Comparison of ENCODE assay signal across 8 cellular contexts in genomic region chrX:6988704-6989103, GRCh38.
A peak's percentile ranks its signal among the peaks of the same experiment; 100 is the strongest.
DNase-seq lines count a peak whose midpoint lies in the region; FAIRE-seq and TF ChIP-seq lines count a peak whose summit lies in the region.
"Not testable (repeated sequence)": the region's sequence is repeated elsewhere in the genome, so short reads cannot be mapped to it uniquely, and the experiment has no call there.

No MANE protein-coding gene starts in this region.

- H3K9me3 ChIP-seq in Caco-2; astrocyte (ENCODE audit: insufficient read depth, low read depth, low read length); kidney (ENCODE audit: control insufficient read depth in 1 of 2, low read length in 2 of 2); liver (ENCODE audit: control insufficient read depth in 4 of 4, low read length in 3 of 4); small intestine (ENCODE audit: control insufficient read depth, low read depth): not testable (repeated sequence)

- BruUV-seq in Caco-2 (replicated peaks; lab: Mats Ljungman, UMichigan): not testable (repeated sequence)

- peak overlapping the region; percentile 76 for H3K27ac Mint-ChIP-seq in Caco-2 (ENCODE audit: unreplicated experiment)
- H3K27ac Mint-ChIP-seq in astrocyte (ENCODE audit: unreplicated experiment): not testable (repeated sequence)
- H3K27ac Mint-ChIP-seq in nephron: peak overlapping the region; percentile 78 to 94 (median 91)
- peak overlapping the region; percentile 91 for H3K27ac Mint-ChIP-seq in progenitor cell of endocrine pancreas

- not testable (repeated sequence) for H3K36me3 ChIP-seq in Caco-2 (ENCODE audit: control insufficient read depth, insufficient read depth, low read length); astrocyte (ENCODE audit: insufficient read depth, low read length); kidney (ENCODE audit: control insufficient read depth in 1 of 2, insufficient read depth in 2 of 2, low read length in 2 of 2); liver (ENCODE audit: control insufficient read depth in 4 of 4, insufficient read depth in 3 of 4, low read depth in 1 of 4, low read length in 3 of 4); small intestine (ENCODE audit: control insufficient read depth in 2 of 2, insufficient read depth in 2 of 2, low read length in 2 of 2)

- H3K27me3 ChIP-seq in Caco-2 (replicated peaks; ENCODE audit: control insufficient read depth, insufficient read depth, low read length); astrocyte (ENCODE audit: insufficient read depth, low read length); liver (ENCODE audit: control insufficient read depth in 4 of 4, insufficient read depth in 4 of 4, low read length in 3 of 4); small intestine (ENCODE audit: control insufficient read depth in 2 of 2, insufficient read depth in 2 of 2, low read length in 2 of 2): not testable (repeated sequence)

- H3K4me2 ChIP-seq in astrocyte (ENCODE audit: low read length): not testable (repeated sequence)

- not testable (repeated sequence) for H3K4me3 ChIP-seq in Caco-2 (ENCODE audit: low read depth, low read length); astrocyte (ENCODE audit: insufficient read depth, low read depth, low read length); kidney (ENCODE audit: low read length in 2 of 2); liver (ENCODE audit: low read depth in 1 of 3, low read length in 3 of 3); small intestine (ENCODE audit: low read depth in 1 of 2, low read length in 2 of 2)

- H3K4me1 Mint-ChIP-seq in Caco-2 (ENCODE audit: low read depth, unreplicated experiment); astrocyte (ENCODE audit: low read depth, unreplicated experiment): not testable (repeated sequence)
- H3K4me1 Mint-ChIP-seq in nephron (peaks cover 54% of the 10 kb centered on the region), progenitor cell of endocrine pancreas (ENCODE audit: low read depth) (peaks cover 60% of the 10 kb centered on the region)

- WGBS in liver: 59% methylated on average over 2 of the region's 2 CpGs
- WGBS in small intestine, 3 donors: 13 to 64% (median 44%) methylated on average over 2 of the region's 2 CpGs

- H3K9me3 Mint-ChIP-seq in Caco-2 (ENCODE audit: unreplicated experiment); astrocyte (ENCODE audit: unreplicated experiment); nephron; progenitor cell of endocrine pancreas (ENCODE audit: low read depth): not testable (repeated sequence)

- not testable (repeated sequence) for H2AFZ ChIP-seq in astrocyte (ENCODE audit: low read depth, low read length)

- not testable (repeated sequence) for H3K4me3 Mint-ChIP-seq in Caco-2 (ENCODE audit: unreplicated experiment); astrocyte (ENCODE audit: unreplicated experiment); progenitor cell of endocrine pancreas (ENCODE audit: low read depth)
- H3K4me3 Mint-ChIP-seq in nephron: peak overlapping the region in 1 of 3 experiments; percentile 21

- H4K20me1 ChIP-seq in astrocyte (ENCODE audit: insufficient read depth, low read length): not testable (repeated sequence)

- DNase-seq in Caco-2 (peak; percentile 60 to 77), left kidney (ENCODE audit: low read depth, low spot score) (peak; percentile 1), small intestine (peak; percentile 35)
- DNase-seq in astrocyte (ENCODE audit: low read depth); kidney; progenitor cell of endocrine pancreas (ENCODE audit: low spot score, unreplicated experiment): not testable (repeated sequence)

- POLR2A ChIA-PET in Caco-2 (lab: Charles Lee): not testable (repeated sequence)

- FAIRE-seq in astrocyte (lab: Jason Lieb, UNC) (peak; percentile 76), kidney (lab: Jason Lieb, UNC) (peak; percentile 98), small intestine (lab: Jason Lieb, UNC) (peak; percentile 97)

- intact Hi-C loops in Caco-2 (cut with micrococcal nuclease; ENCODE audit: unreplicated experiment): loop anchor here (1.0 to 5.0 kb wide), 4 partner anchors 33 to 616 kb away; no protein-coding TSS in a partner anchor
- intact Hi-C loops in kidney (cut with DNase I): not testable (repeated sequence)

- H3K9ac ChIP-seq in astrocyte (ENCODE audit: low read length); kidney (ENCODE audit: low read length in 2 of 2); liver (ENCODE audit: low read depth in 1 of 2, low read length in 2 of 2): not testable (repeated sequence)

- H3K79me2 ChIP-seq in astrocyte (ENCODE audit: insufficient read depth, low read length): not testable (repeated sequence)

- not testable (repeated sequence) for H3K27me3 Mint-ChIP-seq in Caco-2 (ENCODE audit: insufficient read depth, unreplicated experiment); astrocyte (ENCODE audit: low read depth, unreplicated experiment); nephron (ENCODE audit: low read depth); progenitor cell of endocrine pancreas

- peak; percentile 22 to 42 for TF ChIP-seq RAD21 in liver (IDR thresholded peaks at IDR 0.05)

- TF ChIP-seq CTCF in Caco-2 (IDR thresholded peaks at IDR 0.05; ENCODE audit: insufficient read depth in 1 of 2, low read depth in 1 of 2, low read length in 1 of 2, severe bottlenecking in 1 of 2, unreplicated experiment in 1 of 2); astrocyte (IDR thresholded peaks at IDR 0.05; ENCODE audit: insufficient read depth, low read depth, low read length); kidney (IDR thresholded peaks at IDR 0.05; ENCODE audit: borderline replicate concordance, extremely low read depth, insufficient read depth); liver (IDR thresholded peaks at IDR 0.05; ENCODE audit: low read depth, low read length, missing input control); nephron (IDR thresholded peaks at IDR 0.05; ENCODE audit: unreplicated experiment in 3 of 3); progenitor cell of endocrine pancreas (IDR thresholded peaks at IDR 0.05; ENCODE audit: unreplicated experiment): not testable (repeated sequence)

- H3K4me1 ChIP-seq in Caco-2 (peaks cover 40% of the 10 kb centered on the region), kidney (ENCODE audit: control insufficient read depth in 1 of 2, insufficient read depth in 1 of 2, low read depth in 1 of 2, low read length in 2 of 2) (peaks cover 0 to 29% of the 10 kb centered on the region in 2 donors), liver (ENCODE audit: control insufficient read depth in 4 of 4, insufficient read depth in 4 of 4, low read length in 3 of 4) (peaks cover 0 to 13% (median 4%) of the 10 kb centered on the region in 4 donors)
- not testable (repeated sequence) for H3K4me1 ChIP-seq in astrocyte (ENCODE audit: insufficient read depth, low read length); small intestine (ENCODE audit: control insufficient read depth in 2 of 2, insufficient read depth in 1 of 2, low read depth in 1 of 2, low read length in 1 of 2)

- H3K36me3 Mint-ChIP-seq in Caco-2 (ENCODE audit: insufficient read depth, unreplicated experiment): peaks cover 16% of the 10 kb centered on the region
- H3K36me3 Mint-ChIP-seq in astrocyte (ENCODE audit: low read depth, unreplicated experiment); nephron (ENCODE audit: low read depth); progenitor cell of endocrine pancreas (ENCODE audit: insufficient read depth): not testable (repeated sequence)

- CTCF ChIA-PET in Caco-2 (lab: Charles Lee): not testable (repeated sequence)

- H3K27ac ChIP-seq in astrocyte (ENCODE audit: low read depth, low read length); kidney (ENCODE audit: low read depth in 2 of 2, low read length in 2 of 2); liver (ENCODE audit: low read depth in 1 of 2, low read length in 2 of 2); small intestine (ENCODE audit: low read depth in 1 of 2, low read length in 1 of 2): not testable (repeated sequence)

TF ChIP-seq in liver, 16 proteins besides CTCF, POLR2A, EP300 and RAD21 (continues in another document):
- peak; percentile 92 for TF ChIP-seq REST (IDR thresholded peaks at IDR 0.05)
- TF ChIP-seq HNF4A (conservative IDR thresholded peaks at IDR 0.05): peak; percentile 46 to 65
- peak; percentile 71 for TF ChIP-seq SP1 (IDR thresholded peaks at IDR 0.05)
